ENCODE assay signal across 1 cellular context in the genomic region with DNA sequence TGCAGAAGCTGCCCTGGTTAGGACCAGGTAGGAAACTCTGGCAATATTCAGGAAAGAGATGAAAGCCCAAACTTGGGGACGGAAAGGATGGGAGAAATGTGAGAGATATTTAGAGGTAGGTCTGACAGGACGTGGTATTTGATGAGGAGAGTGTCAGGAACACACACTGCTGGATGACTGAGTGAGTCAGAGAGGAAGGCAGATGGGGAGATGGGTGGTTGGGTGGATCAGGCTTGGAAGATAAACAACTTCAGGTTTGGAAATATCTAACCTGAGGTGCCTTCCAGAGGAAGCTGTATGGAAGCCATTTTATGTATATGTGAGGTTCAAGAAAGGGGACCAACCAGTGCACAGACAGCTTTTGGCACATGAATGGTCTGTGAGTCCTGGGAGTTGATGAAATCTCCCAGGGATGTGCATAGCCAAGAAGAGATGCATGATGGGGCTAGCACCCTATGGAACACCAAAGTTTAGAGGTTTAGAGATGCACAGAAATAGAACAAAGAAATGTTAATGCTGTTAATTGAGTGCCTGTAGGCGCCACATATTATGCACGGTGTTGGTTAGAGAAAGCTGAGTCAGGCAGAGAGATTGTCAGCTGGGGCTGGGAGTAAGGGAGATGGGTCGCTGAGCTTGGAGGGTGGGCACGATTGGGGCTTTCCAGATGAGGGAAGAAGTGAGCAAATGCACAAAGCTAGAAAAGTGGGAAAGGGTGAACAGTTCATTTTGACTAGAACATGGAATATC.
TF ChIP-seq lines count a peak whose summit lies in the region.

No MANE protein-coding gene starts in this region.

TF ChIP-seq in GM23338, 12 proteins besides CTCF, POLR2A, EP300 and RAD21 (continued from another document):
- TF ChIP-seq, protein P1, sequence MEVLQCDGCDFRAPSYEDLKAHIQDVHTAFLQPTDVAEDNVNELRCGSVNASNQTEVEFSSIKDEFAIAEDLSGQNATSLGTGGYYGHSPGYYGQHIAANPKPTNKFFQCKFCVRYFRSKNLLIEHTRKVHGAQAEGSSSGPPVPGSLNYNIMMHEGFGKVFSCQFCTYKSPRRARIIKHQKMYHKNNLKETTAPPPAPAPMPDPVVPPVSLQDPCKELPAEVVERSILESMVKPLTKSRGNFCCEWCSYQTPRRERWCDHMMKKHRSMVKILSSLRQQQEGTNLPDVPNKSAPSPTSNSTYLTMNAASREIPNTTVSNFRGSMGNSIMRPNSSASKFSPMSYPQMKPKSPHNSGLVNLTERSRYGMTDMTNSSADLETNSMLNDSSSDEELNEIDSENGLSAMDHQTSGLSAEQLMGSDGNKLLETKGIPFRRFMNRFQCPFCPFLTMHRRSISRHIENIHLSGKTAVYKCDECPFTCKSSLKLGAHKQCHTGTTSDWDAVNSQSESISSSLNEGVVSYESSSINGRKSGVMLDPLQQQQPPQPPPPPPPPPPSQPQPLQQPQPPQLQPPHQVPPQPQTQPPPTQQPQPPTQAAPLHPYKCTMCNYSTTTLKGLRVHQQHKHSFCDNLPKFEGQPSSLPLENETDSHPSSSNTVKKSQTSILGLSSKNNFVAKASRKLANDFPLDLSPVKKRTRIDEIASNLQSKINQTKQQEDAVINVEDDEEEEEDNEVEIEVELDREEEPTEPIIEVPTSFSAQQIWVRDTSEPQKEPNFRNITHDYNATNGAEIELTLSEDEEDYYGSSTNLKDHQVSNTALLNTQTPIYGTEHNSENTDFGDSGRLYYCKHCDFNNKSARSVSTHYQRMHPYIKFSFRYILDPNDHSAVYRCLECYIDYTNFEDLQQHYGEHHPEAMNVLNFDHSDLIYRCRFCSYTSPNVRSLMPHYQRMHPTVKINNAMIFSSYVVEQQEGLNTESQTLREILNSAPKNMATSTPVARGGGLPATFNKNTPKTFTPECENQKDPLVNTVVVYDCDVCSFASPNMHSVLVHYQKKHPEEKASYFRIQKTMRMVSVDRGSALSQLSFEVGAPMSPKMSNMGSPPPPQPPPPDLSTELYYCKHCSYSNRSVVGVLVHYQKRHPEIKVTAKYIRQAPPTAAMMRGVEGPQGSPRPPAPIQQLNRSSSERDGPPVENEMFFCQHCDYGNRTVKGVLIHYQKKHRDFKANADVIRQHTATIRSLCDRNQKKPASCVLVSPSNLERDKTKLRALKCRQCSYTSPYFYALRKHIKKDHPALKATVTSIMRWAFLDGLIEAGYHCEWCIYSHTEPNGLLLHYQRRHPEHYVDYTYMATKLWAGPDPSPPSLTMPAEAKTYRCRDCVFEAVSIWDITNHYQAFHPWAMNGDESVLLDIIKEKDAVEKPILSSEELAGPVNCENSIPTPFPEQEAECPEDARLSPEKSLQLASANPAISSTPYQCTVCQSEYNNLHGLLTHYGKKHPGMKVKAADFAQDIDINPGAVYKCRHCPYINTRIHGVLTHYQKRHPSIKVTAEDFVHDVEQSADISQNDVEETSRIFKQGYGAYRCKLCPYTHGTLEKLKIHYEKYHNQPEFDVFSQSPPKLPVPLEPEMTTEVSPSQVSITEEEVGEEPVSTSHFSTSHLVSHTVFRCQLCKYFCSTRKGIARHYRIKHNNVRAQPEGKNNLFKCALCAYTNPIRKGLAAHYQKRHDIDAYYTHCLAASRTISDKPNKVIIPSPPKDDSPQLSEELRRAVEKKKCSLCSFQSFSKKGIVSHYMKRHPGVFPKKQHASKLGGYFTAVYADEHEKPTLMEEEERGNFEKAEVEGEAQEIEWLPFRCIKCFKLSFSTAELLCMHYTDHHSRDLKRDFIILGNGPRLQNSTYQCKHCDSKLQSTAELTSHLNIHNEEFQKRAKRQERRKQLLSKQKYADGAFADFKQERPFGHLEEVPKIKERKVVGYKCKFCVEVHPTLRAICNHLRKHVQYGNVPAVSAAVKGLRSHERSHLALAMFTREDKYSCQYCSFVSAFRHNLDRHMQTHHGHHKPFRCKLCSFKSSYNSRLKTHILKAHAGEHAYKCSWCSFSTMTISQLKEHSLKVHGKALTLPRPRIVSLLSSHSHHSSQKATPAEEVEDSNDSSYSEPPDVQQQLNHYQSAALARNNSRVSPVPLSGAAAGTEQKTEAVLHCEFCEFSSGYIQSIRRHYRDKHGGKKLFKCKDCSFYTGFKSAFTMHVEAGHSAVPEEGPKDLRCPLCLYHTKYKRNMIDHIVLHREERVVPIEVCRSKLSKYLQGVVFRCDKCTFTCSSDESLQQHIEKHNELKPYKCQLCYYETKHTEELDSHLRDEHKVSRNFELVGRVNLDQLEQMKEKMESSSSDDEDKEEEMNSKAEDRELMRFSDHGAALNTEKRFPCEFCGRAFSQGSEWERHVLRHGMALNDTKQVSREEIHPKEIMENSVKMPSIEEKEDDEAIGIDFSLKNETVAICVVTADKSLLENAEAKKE (CRISPR knock-in tag; IDR thresholded peaks at IDR 0.05): no peak
- TF ChIP-seq NANOG (IDR thresholded peaks at IDR 0.05; ENCODE audit: borderline replicate concordance): no peak
- no peak for TF ChIP-seq ZNF114 (CRISPR knock-in tag; IDR thresholded peaks at IDR 0.05)
